In genomic region chr3:93904568-93904967, GRCh38 we compare ENCODE assay signal across 18 cellular contexts.
DNase-seq lines count a peak whose midpoint lies in the region; ATAC-seq, FAIRE-seq and TF ChIP-seq lines count a peak whose summit lies in the region.
"Had no signal": no experiment of that assay in that cellular context is flagged by ENCODE, and none has a peak within 500 bp of the region (broad histone marks: within the 10 kb centered on the region; RNA-seq: fewer than 3 reads in every experiment).

No MANE protein-coding gene starts in this region.

- peak; percentile 14 for FAIRE-seq in A204.1 (lab: Jason Lieb, UNC)
- peak; percentile 5 for FAIRE-seq in pancreas (lab: Jason Lieb, UNC)
- FAIRE-seq: GM12878, GM18507, HepG2, HTR-8/SVneo had no signal

- no peaks in the 10 kb centered on the region for H3K9me3 Mint-ChIP-seq in CD8-positive, alpha-beta memory T cell

- H3K27me3 ChIP-seq in RWPE2 (ENCODE audit: insufficient read depth, poor library complexity, severe bottlenecking) (no peaks in the 10 kb centered on the region), pancreas (no peaks in the 10 kb centered on the region)
- no peaks in the 10 kb centered on the region for H3K27me3 ChIP-seq in CD8-positive, alpha-beta memory T cell (ENCODE audit: insufficient read depth, low read length, poor library complexity, severe bottlenecking)
- H3K27me3 ChIP-seq: BLaER1 treated with 17β-estradiol and CSF1 and Interleukin-3, amounts not matched to agents 10 nM and 100 nM had no signal

- WGBS in pancreas, 2 donors, result 76 to 90% methylated on average over 1 of the region's 1 CpG

- no peaks in the 10 kb centered on the region for H3K27me3 Mint-ChIP-seq in CD8-positive, alpha-beta memory T cell
- H3K27me3 Mint-ChIP-seq: CD4-positive, CD25-positive, alpha-beta regulatory T cell had no signal

- H3K36me3 Mint-ChIP-seq in CD8-positive, alpha-beta memory T cell, result no peaks in the 10 kb centered on the region
- H3K36me3 Mint-ChIP-seq: CD4-positive, CD25-positive, alpha-beta regulatory T cell had no signal

- H3K4me1 Mint-ChIP-seq in CD8-positive, alpha-beta memory T cell, result no peaks in the 10 kb centered on the region
- H3K4me1 Mint-ChIP-seq: CD4-positive, CD25-positive, alpha-beta regulatory T cell; GM23338; H9 had no signal

- POLR2A ChIA-PET in CD8-positive, alpha-beta memory T cell (lab: Charles Lee), result no interaction called here

- H3K4me3 Mint-ChIP-seq in CD8-positive, alpha-beta memory T cell, result no peak overlapping the region
- H3K4me3 Mint-ChIP-seq: CD4-positive, CD25-positive, alpha-beta regulatory T cell; GM23338; H9 had no signal

- H3K27ac Mint-ChIP-seq in CD8-positive, alpha-beta memory T cell, result no peak overlapping the region
- H3K27ac Mint-ChIP-seq: CD4-positive, CD25-positive, alpha-beta regulatory T cell; GM23338; H9 had no signal

- no peaks in the 10 kb centered on the region for H3K36me3 ChIP-seq in RWPE2 (ENCODE audit: low read depth)
- no peaks in the 10 kb centered on the region for H3K36me3 ChIP-seq in pancreas
- no peaks in the 10 kb centered on the region for H3K36me3 ChIP-seq in CD8-positive, alpha-beta memory T cell (ENCODE audit: insufficient read depth, low read length)

- no peak for TF ChIP-seq CTCF in RWPE2 (IDR thresholded peaks at IDR 0.05; ENCODE audit: poor library complexity, severe bottlenecking)
- no peak for TF ChIP-seq CTCF in pancreas (IDR thresholded peaks at IDR 0.05)

- DNase-seq in RWPE2 (ENCODE audit: low spot score) (no peak), epithelial cell of prostate (ENCODE audit: low read depth, low spot score) (no peak), pancreas (no peak), hippocampal formation (lab: John Stamatoyannopoulos, UW) (no peak)
- no peak for DNase-seq in CD8-positive, alpha-beta memory T cell
- DNase-seq: 8988T; ACHN; CD4-positive, CD25-positive, alpha-beta regulatory T cell; DMS79; H9 had no signal

- H3K4me3 ChIP-seq in RWPE2 (ENCODE audit: severe bottlenecking) (no peak overlapping the region), pancreas (no peak overlapping the region)
- H3K4me3 ChIP-seq in CD8-positive, alpha-beta memory T cell (ENCODE audit: low read length), result no peak overlapping the region
- H3K4me3 ChIP-seq: BLaER1 treated with 17β-estradiol and CSF1 and Interleukin-3, amounts not matched to agents 10 nM and 100 nM; GM12878; GM23338 had no signal

- H3K27ac ChIP-seq in RWPE2 (ENCODE audit: poor library complexity, severe bottlenecking), result peak overlapping the region; percentile 3
- peak overlapping the region; percentile 49 for H3K27ac ChIP-seq in epithelial cell of prostate
- no peak overlapping the region for H3K27ac ChIP-seq in pancreas
- H3K27ac ChIP-seq in CD8-positive, alpha-beta memory T cell (ENCODE audit: low read depth, low read length), result no peak overlapping the region
- H3K27ac ChIP-seq: BLaER1 treated with 17β-estradiol and CSF1 and Interleukin-3, amounts not matched to agents 10 nM and 100 nM had no signal

- H3K9me3 ChIP-seq in RWPE2 (ENCODE audit: severe bottlenecking), result no peaks in the 10 kb centered on the region
- H3K9me3 ChIP-seq in pancreas, result no peaks in the 10 kb centered on the region
- H3K9me3 ChIP-seq in CD8-positive, alpha-beta memory T cell (ENCODE audit: low read length), result no peaks in the 10 kb centered on the region

- H3K4me1 ChIP-seq in RWPE2 (ENCODE audit: insufficient read depth, poor library complexity, severe bottlenecking) (peaks cover 3% of the 10 kb centered on the region), pancreas (no peaks in the 10 kb centered on the region)
- no peaks in the 10 kb centered on the region for H3K4me1 ChIP-seq in CD8-positive, alpha-beta memory T cell (ENCODE audit: insufficient read depth, low read length)

- intact Hi-C loops in pancreas (cut with DNase I), result no loop called here

- peak; percentile 55; the same call in 2 of the 3 replicates for ATAC-seq in RWPE2 (ENCODE audit: low read depth)
- ATAC-seq in pancreas, result no peak
- no peak for ATAC-seq in GM19395 (IDR thresholded peaks at IDR 0.05; ENCODE audit: unreplicated experiment)
- ATAC-seq: GM12878, GM23338, HepG2 had no signal

- CTCF ChIA-PET in CD8-positive, alpha-beta memory T cell (lab: Charles Lee), result no interaction called here

Comparison
In these comparisons a context has a peak if more than half of its experiments do, and no peak if none do; other contexts are left out.
1. H3K27ac ChIP-seq: peak in RWPE2 (single experiment) and epithelial cell of prostate (single experiment); none in pancreas (0 of 4) and CD8-positive, alpha-beta memory T cell (single experiment).